Comparison of ENCODE assay signal across 18 cellular contexts in genomic region chr17:43039646-43040045, GRCh38. TPM values are rescaled to one million over a fixed set of nuclear protein-coding genes. Genes with fewer than 3 reads are reported as not detected.
DNase-seq lines count a peak whose midpoint lies in the region; ATAC-seq and TF ChIP-seq lines count a peak whose summit lies in the region.
"Had no signal": no experiment of that assay in that cellular context is flagged by ENCODE, and none has a peak within 500 bp of the region (broad histone marks: within the 10 kb centered on the region; RNA-seq: fewer than 3 reads in every experiment).

No MANE protein-coding gene starts in this region.

- no peaks in the 10 kb centered on the region for H3K27me3 Mint-ChIP-seq in activated naive CD8-positive, alpha-beta T cell treated with anti-CD3 and anti-CD28 coated beads, Interleukin-2, amount 10 ng/mL, durations not matched to agents 7 days and 5 days
- no peaks in the 10 kb centered on the region for H3K27me3 Mint-ChIP-seq in activated naive CD8-positive, alpha-beta T cell treated with anti-CD3 and anti-CD28 coated beads for 36 hours
- H3K27me3 Mint-ChIP-seq in WTC11 (ENCODE audit: low read depth), result no peaks in the 10 kb centered on the region
- H3K27me3 Mint-ChIP-seq in glutamatergic neuron (ENCODE audit: unreplicated experiment), result peaks cover 3% of the 10 kb centered on the region
- H3K27me3 Mint-ChIP-seq in activated T-cell treated with anti-CD3 and anti-CD28 coated beads, Interleukin-2, amount 50 U/mL, for 24 hours, result no peaks in the 10 kb centered on the region
- H3K27me3 Mint-ChIP-seq: CD4-positive, alpha-beta memory T cell had no signal

- TF ChIP-seq CTCF in WTC11 (IDR thresholded peaks at IDR 0.05) (no peak), glutamatergic neuron (IDR thresholded peaks at IDR 0.05; ENCODE audit: partially characterized antibody, unreplicated experiment) (no peak)

- intact Hi-C loops in posterior vena cava (cut with DNase I), result no loop called here
- intact Hi-C loops in head of caudate nucleus (cut with DNase I), result no loop called here

- H3K4me3 Mint-ChIP-seq in activated naive CD8-positive, alpha-beta T cell treated with anti-CD3 and anti-CD28 coated beads, Interleukin-2, amount 10 ng/mL, durations not matched to agents 7 days and 5 days, result no peak overlapping the region
- no peak overlapping the region for H3K4me3 Mint-ChIP-seq in activated naive CD8-positive, alpha-beta T cell treated with anti-CD3 and anti-CD28 coated beads for 36 hours
- H3K4me3 Mint-ChIP-seq in WTC11, result no peak overlapping the region
- no peak overlapping the region for H3K4me3 Mint-ChIP-seq in glutamatergic neuron (ENCODE audit: unreplicated experiment)
- H3K4me3 Mint-ChIP-seq in activated T-cell treated with anti-CD3 and anti-CD28 coated beads, Interleukin-2, amount 50 U/mL, for 24 hours, result no peak overlapping the region
- H3K4me3 Mint-ChIP-seq: CD4-positive, alpha-beta memory T cell had no signal

- POLR2A ChIA-PET in activated naive CD8-positive, alpha-beta T cell treated with anti-CD3 and anti-CD28 coated beads, Interleukin-2, amount 10 ng/mL, durations not matched to agents 7 days and 5 days (lab: Charles Lee), result no interaction called here
- POLR2A ChIA-PET in WTC11 (lab: Charles Lee), result no interaction called here

- peak overlapping the region; percentile 40 for H3K27ac Mint-ChIP-seq in activated naive CD8-positive, alpha-beta T cell treated with anti-CD3 and anti-CD28 coated beads, Interleukin-2, amount 10 ng/mL, durations not matched to agents 7 days and 5 days
- H3K27ac Mint-ChIP-seq in activated naive CD8-positive, alpha-beta T cell treated with anti-CD3 and anti-CD28 coated beads for 36 hours, result no peak overlapping the region
- H3K27ac Mint-ChIP-seq in WTC11 (peak overlapping the region; percentile 99), glutamatergic neuron (ENCODE audit: unreplicated experiment) (peak overlapping the region; percentile 4)
- no peak overlapping the region for H3K27ac Mint-ChIP-seq in activated T-cell treated with anti-CD3 and anti-CD28 coated beads, Interleukin-2, amount 50 U/mL, for 24 hours

- H3K4me1 Mint-ChIP-seq in activated naive CD8-positive, alpha-beta T cell treated with anti-CD3 and anti-CD28 coated beads, Interleukin-2, amount 10 ng/mL, durations not matched to agents 7 days and 5 days, result no peaks in the 10 kb centered on the region
- no peaks in the 10 kb centered on the region for H3K4me1 Mint-ChIP-seq in activated naive CD8-positive, alpha-beta T cell treated with anti-CD3 and anti-CD28 coated beads for 36 hours
- H3K4me1 Mint-ChIP-seq in WTC11 (peaks cover 76% of the 10 kb centered on the region), glutamatergic neuron (ENCODE audit: low read depth, unreplicated experiment) (peaks cover 53% of the 10 kb centered on the region)
- H3K4me1 Mint-ChIP-seq in activated T-cell treated with anti-CD3 and anti-CD28 coated beads, Interleukin-2, amount 50 U/mL, for 24 hours (ENCODE audit: low read depth), result no peaks in the 10 kb centered on the region
- H3K4me1 Mint-ChIP-seq: CD4-positive, alpha-beta memory T cell had no signal

- CTCF ChIA-PET in WTC11 (lab: Charles Lee), result interaction anchor here (4.3 kb wide), 1 partner anchor 15 kb away, joined by 45 read pairs; the partner anchor contains the start of gene RND2

- peaks cover 3% of the 10 kb centered on the region for H3K36me3 Mint-ChIP-seq in activated naive CD8-positive, alpha-beta T cell treated with anti-CD3 and anti-CD28 coated beads, Interleukin-2, amount 10 ng/mL, durations not matched to agents 7 days and 5 days
- H3K36me3 Mint-ChIP-seq in activated naive CD8-positive, alpha-beta T cell treated with anti-CD3 and anti-CD28 coated beads for 36 hours, result peaks cover 3% of the 10 kb centered on the region
- H3K36me3 Mint-ChIP-seq in WTC11 (peaks cover 6% of the 10 kb centered on the region; the same call in 1 of the 2 replicates), glutamatergic neuron (ENCODE audit: unreplicated experiment) (no peaks in the 10 kb centered on the region)
- peaks cover 16% of the 10 kb centered on the region for H3K36me3 Mint-ChIP-seq in activated T-cell treated with anti-CD3 and anti-CD28 coated beads, Interleukin-2, amount 50 U/mL, for 24 hours (ENCODE audit: low read depth)
- H3K36me3 Mint-ChIP-seq: CD4-positive, alpha-beta memory T cell had no signal

- DNase-seq in activated naive CD8-positive, alpha-beta T cell treated with anti-CD3 and anti-CD28 coated beads, Interleukin-2, amount 10 ng/mL, durations not matched to agents 7 days and 5 days, result no peak
- DNase-seq in activated naive CD8-positive, alpha-beta T cell treated with anti-CD3 and anti-CD28 coated beads for 36 hours, result no peak
- DNase-seq in WTC11 (ENCODE audit: low spot score) (no peak), glutamatergic neuron (no peak), posterior vena cava (ENCODE audit: low spot score) (peak; percentile 53), NCI-H187 (lab: John Stamatoyannopoulos, UW) (no peak), head of caudate nucleus (no peak)
- DNase-seq in activated T-cell treated with anti-CD3 and anti-CD28 coated beads, Interleukin-2, amount 50 U/mL, for 24 hours, result no peak
- DNase-seq: AML-193; CD4-positive, alpha-beta memory T cell; DMS153; DMS79; GDM1; HCEC 1CT; IMR-90 had no signal

- ATAC-seq in activated naive CD8-positive, alpha-beta T cell treated with anti-CD3 and anti-CD28 coated beads, Interleukin-2, amount 10 ng/mL, durations not matched to agents 7 days and 5 days (ENCODE audit: low read depth), result no peak
- ATAC-seq in WTC11, result no peak
- ATAC-seq: A549 had no signal

- no peaks in the 10 kb centered on the region for H3K9me3 Mint-ChIP-seq in activated naive CD8-positive, alpha-beta T cell treated with anti-CD3 and anti-CD28 coated beads, Interleukin-2, amount 10 ng/mL, durations not matched to agents 7 days and 5 days
- no peaks in the 10 kb centered on the region for H3K9me3 Mint-ChIP-seq in activated naive CD8-positive, alpha-beta T cell treated with anti-CD3 and anti-CD28 coated beads for 36 hours
- H3K9me3 Mint-ChIP-seq in WTC11 (no peaks in the 10 kb centered on the region), glutamatergic neuron (ENCODE audit: unreplicated experiment) (peaks cover 12% of the 10 kb centered on the region)
- no peaks in the 10 kb centered on the region for H3K9me3 Mint-ChIP-seq in activated T-cell treated with anti-CD3 and anti-CD28 coated beads, Interleukin-2, amount 50 U/mL, for 24 hours
- H3K9me3 Mint-ChIP-seq: CD4-positive, alpha-beta memory T cell had no signal

TF ChIP-seq in WTC11, 78 proteins besides CTCF, POLR2A, EP300 and RAD21 (continues in another document):
- no peak for TF ChIP-seq EMX1 (CRISPR knock-in tag; IDR thresholded peaks at IDR 0.05)
- no peak for TF ChIP-seq ATF1 (CRISPR knock-in tag; IDR thresholded peaks at IDR 0.05)
- no peak for TF ChIP-seq MYBL2 (CRISPR knock-in tag; IDR thresholded peaks at IDR 0.05)
- TF ChIP-seq, protein P1, sequence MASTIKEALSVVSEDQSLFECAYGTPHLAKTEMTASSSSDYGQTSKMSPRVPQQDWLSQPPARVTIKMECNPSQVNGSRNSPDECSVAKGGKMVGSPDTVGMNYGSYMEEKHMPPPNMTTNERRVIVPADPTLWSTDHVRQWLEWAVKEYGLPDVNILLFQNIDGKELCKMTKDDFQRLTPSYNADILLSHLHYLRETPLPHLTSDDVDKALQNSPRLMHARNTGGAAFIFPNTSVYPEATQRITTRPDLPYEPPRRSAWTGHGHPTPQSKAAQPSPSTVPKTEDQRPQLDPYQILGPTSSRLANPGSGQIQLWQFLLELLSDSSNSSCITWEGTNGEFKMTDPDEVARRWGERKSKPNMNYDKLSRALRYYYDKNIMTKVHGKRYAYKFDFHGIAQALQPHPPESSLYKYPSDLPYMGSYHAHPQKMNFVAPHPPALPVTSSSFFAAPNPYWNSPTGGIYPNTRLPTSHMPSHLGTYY (CRISPR knock-in tag; IDR thresholded peaks at IDR 0.05), result no peak

RNA-seq across cellular contexts. Expression of gene RND2, which starts 14.6 kb away (rescaled TPM):
- total RNA-seq in activated naive CD8-positive, alpha-beta T cell treated with anti-CD3 and anti-CD28 coated beads, Interleukin-2, amount 10 ng/mL, durations not matched to agents 7 days and 5 days, result under 1 TPM in 1 of 2 experiments, not detected in 1; 0.14 TPM
- not detected for total RNA-seq in activated naive CD8-positive, alpha-beta T cell treated with anti-CD3 and anti-CD28 coated beads for 36 hours
- total RNA-seq in WTC11 (2021) (46.9 to 51.8 TPM (median 50.2 TPM) in 3 replicates), glutamatergic neuron (ENCODE audit: unreplicated experiment) (75.8 TPM), posterior vena cava (1 to 10 TPM; 1.9 to 2.2 TPM)
- total RNA-seq: H4, HT-29 had no signal

RNA-seq across cellular contexts. Expression of gene VAT1, which starts 17.5 kb away (rescaled TPM):
- total RNA-seq in activated naive CD8-positive, alpha-beta T cell treated with anti-CD3 and anti-CD28 coated beads, Interleukin-2, amount 10 ng/mL, durations not matched to agents 7 days and 5 days, result 10 to 100 TPM; 24.4 to 34.0 TPM
- total RNA-seq in activated naive CD8-positive, alpha-beta T cell treated with anti-CD3 and anti-CD28 coated beads for 36 hours, result 10 to 100 TPM; 20.8 to 23.0 TPM
- total RNA-seq in WTC11 (2021), result 291 to 298 TPM (median 296 TPM) in 3 replicates
- total RNA-seq in glutamatergic neuron (ENCODE audit: unreplicated experiment), result 413 TPM
- total RNA-seq in posterior vena cava, result 100 to 1,000 TPM; 247 to 267 TPM

RNA-seq across cellular contexts. Expression of gene IFI35, which starts 33.1 kb away (rescaled TPM):
- total RNA-seq in activated naive CD8-positive, alpha-beta T cell treated with anti-CD3 and anti-CD28 coated beads, Interleukin-2, amount 10 ng/mL, durations not matched to agents 7 days and 5 days, result 10 to 100 TPM; 92.7 to 99.2 TPM
- total RNA-seq in activated naive CD8-positive, alpha-beta T cell treated with anti-CD3 and anti-CD28 coated beads for 36 hours, result 10 to 100 TPM; 43.8 to 49.5 TPM
- total RNA-seq in WTC11 (2021), result 3.0 to 4.7 TPM (median 3.8 TPM) in 3 replicates
- not detected for total RNA-seq in glutamatergic neuron (ENCODE audit: unreplicated experiment)
- total RNA-seq in posterior vena cava, result 10 to 100 TPM; 23.9 to 24.1 TPM

RNA-seq across cellular contexts. Expression of gene RPL27, which starts 41.4 kb away (rescaled TPM):
- 1,000 to 10,000 TPM; 1,039 to 1,066 TPM for total RNA-seq in activated naive CD8-positive, alpha-beta T cell treated with anti-CD3 and anti-CD28 coated beads, Interleukin-2, amount 10 ng/mL, durations not matched to agents 7 days and 5 days
- total RNA-seq in activated naive CD8-positive, alpha-beta T cell treated with anti-CD3 and anti-CD28 coated beads for 36 hours, result 1,000 to 10,000 TPM; 1,508 to 1,555 TPM
- total RNA-seq in WTC11 (2021) (1,391 to 1,553 TPM (median 1,518 TPM) in 3 replicates), glutamatergic neuron (ENCODE audit: unreplicated experiment) (658 TPM), posterior vena cava (1,000 to 10,000 TPM; 1,110 to 1,208 TPM)

RNA-seq across cellular contexts. Expression of gene RUNDC1, which starts 59.3 kb away (rescaled TPM):
- 10 to 100 TPM; 16.5 to 17.8 TPM for total RNA-seq in activated naive CD8-positive, alpha-beta T cell treated with anti-CD3 and anti-CD28 coated beads, Interleukin-2, amount 10 ng/mL, durations not matched to agents 7 days and 5 days
- 10 to 100 TPM in 1 of 2 experiments, 1 to 10 TPM in 1; 9.6 to 10.2 TPM for total RNA-seq in activated naive CD8-positive, alpha-beta T cell treated with anti-CD3 and anti-CD28 coated beads for 36 hours
- total RNA-seq in WTC11 (2021) (12.2 to 14.2 TPM (median 12.7 TPM) in 3 replicates), glutamatergic neuron (ENCODE audit: unreplicated experiment) (14.0 TPM), posterior vena cava (10 to 100 TPM; 10.6 to 14.1 TPM)

Comparison
In these comparisons a context has a peak if more than half of its experiments do, and no peak if none do; other contexts are left out.
1. H3K27ac Mint-ChIP-seq: peak in activated naive CD8-positive, alpha-beta T cell treated with anti-CD3 and anti-CD28 coated beads, Interleukin-2, amount 10 ng/mL, durations not matched to agents 7 days and 5 days (single experiment), WTC11 (single experiment) and glutamatergic neuron (single experiment); none in activated naive CD8-positive, alpha-beta T cell treated with anti-CD3 and anti-CD28 coated beads for 36 hours (single experiment) and activated T-cell treated with anti-CD3 and anti-CD28 coated beads, Interleukin-2, amount 50 U/mL, for 24 hours (single experiment).
2. RNA of gene RND2, which starts 14.6 kb away (total RNA-seq): 75.8 TPM in glutamatergic neuron (single experiment) and 46.9 to 51.8 TPM in WTC11; 1.9 to 2.2 TPM in posterior vena cava, 0.14 TPM in activated naive CD8-positive, alpha-beta T cell treated with anti-CD3 and anti-CD28 coated beads, Interleukin-2, amount 10 ng/mL, durations not matched to agents 7 days and 5 days and not detected in activated naive CD8-positive, alpha-beta T cell treated with anti-CD3 and anti-CD28 coated beads for 36 hours; every median in the first group is over 10 times any median in the second.